10 cellular contexts compared by ENCODE assay signal in the genomic region with DNA sequence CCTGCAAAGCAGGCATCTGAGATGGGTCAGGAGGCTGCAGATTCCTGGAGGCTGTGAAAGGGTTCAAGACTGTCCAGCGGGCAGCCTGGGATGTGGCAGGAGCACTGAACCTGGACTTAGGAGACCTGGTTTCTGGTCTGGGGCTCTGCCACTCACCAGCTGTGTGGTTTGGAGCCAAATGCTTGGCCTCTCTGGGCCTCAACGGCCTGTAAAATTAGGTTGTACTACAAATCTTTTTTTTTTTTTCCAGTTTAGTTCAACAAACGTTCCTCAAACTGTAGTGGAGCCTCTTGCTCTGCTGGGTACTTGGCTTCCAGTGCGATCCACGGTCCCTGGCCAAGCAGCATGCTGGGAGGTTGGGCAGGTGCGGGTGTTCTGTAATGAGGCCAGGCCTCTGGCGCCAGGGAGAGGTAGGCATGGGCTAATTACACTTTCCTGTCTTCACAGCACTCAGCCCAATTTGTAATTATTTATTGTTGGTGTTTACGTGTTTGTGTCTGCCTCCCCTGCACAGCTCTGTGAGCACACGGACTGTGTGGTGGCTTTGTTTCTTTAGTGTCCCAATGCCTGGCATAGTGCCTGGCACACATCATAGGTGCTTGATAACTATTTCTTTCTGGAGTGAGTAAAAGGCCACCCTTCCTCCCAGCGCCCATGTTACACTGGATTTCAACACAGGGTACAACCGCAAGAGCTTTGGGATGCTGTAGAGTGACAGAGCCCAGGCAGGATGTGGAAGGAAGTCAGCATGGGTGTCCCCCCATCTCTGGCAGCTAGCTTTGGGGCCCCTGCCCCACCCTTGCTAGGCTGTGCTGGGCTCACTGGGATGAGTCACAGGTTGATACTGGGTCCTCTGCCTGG. TPM values are rescaled to one million over a fixed set of nuclear protein-coding genes. Genes with fewer than 3 reads are reported as not detected.
DNase-seq lines count a peak whose midpoint lies in the region; ATAC-seq and TF ChIP-seq lines count a peak whose summit lies in the region.
"Had no signal": no experiment of that assay in that cellular context is flagged by ENCODE, and none has a peak within 500 bp of the region (broad histone marks: within the 10 kb centered on the region; RNA-seq: fewer than 3 reads in every experiment).

No MANE protein-coding gene starts in this region.

- H3K27ac Mint-ChIP-seq in CD4-positive, CD25-positive, alpha-beta regulatory T cell, result no peak overlapping the region
- peak overlapping the region in 2 of 3 experiments; percentile 66 to 72 for H3K27ac Mint-ChIP-seq in nephron

- no peaks in the 10 kb centered on the region for H3K27me3 ChIP-seq in CD4-positive, CD25-positive, alpha-beta regulatory T cell (ENCODE audit: control insufficient read depth, insufficient read depth, low read length)
- no peaks in the 10 kb centered on the region for H3K27me3 ChIP-seq in body of pancreas

- no peaks in the 10 kb centered on the region for H3K9me3 ChIP-seq in CD4-positive, CD25-positive, alpha-beta regulatory T cell (ENCODE audit: control insufficient read depth in 2 of 2, low read length in 2 of 2)
- no peaks in the 10 kb centered on the region for H3K9me3 ChIP-seq in body of pancreas

- H3K36me3 Mint-ChIP-seq in CD4-positive, CD25-positive, alpha-beta regulatory T cell, result no peaks in the 10 kb centered on the region
- no peaks in the 10 kb centered on the region for H3K36me3 Mint-ChIP-seq in nephron (ENCODE audit: low read depth)
- H3K36me3 Mint-ChIP-seq: naive B cell had no signal

- peaks cover 12% of the 10 kb centered on the region for H3K27me3 Mint-ChIP-seq in CD4-positive, CD25-positive, alpha-beta regulatory T cell
- peaks cover 12% of the 10 kb centered on the region for H3K27me3 Mint-ChIP-seq in nephron (ENCODE audit: low read depth)

- H3K4me1 Mint-ChIP-seq in CD4-positive, CD25-positive, alpha-beta regulatory T cell, result peaks cover 0 to 6% (median 0%) of the 10 kb centered on the region in 4 donors
- H3K4me1 Mint-ChIP-seq in nephron, result peaks cover 79% of the 10 kb centered on the region

- ATAC-seq in CD4-positive, CD25-positive, alpha-beta regulatory T cell (ENCODE audit: low read depth in 2 of 2), result peak; percentile 16 to 18
- ATAC-seq in body of pancreas (peak; percentile 84), HG02938 (IDR thresholded peaks at IDR 0.05; ENCODE audit: unreplicated experiment) (no peak)

- 18 to 20% methylated on average over 9 to 11 of the region's 11 CpGs for WGBS in body of pancreas, 2 donors

- H3K9me3 Mint-ChIP-seq in CD4-positive, CD25-positive, alpha-beta regulatory T cell, result peaks cover 0 to 1% (median 0%) of the 10 kb centered on the region in 7 donors
- H3K9me3 Mint-ChIP-seq in nephron, result no peaks in the 10 kb centered on the region
- H3K9me3 Mint-ChIP-seq: naive B cell had no signal

- TF ChIP-seq POLR2A in body of pancreas (IDR thresholded peaks at IDR 0.05), result peak in 1 of 3 donors; percentile 15

- TF ChIP-seq CTCF in body of pancreas (IDR thresholded peaks at IDR 0.05), result peak in 1 of 7 experiments; percentile 2
- TF ChIP-seq CTCF in nephron (IDR thresholded peaks at IDR 0.05; ENCODE audit: unreplicated experiment in 3 of 3), result no peak

- intact Hi-C loops in body of pancreas (cut with DNase I), result no loop called here

- DNase-seq in CD4-positive, CD25-positive, alpha-beta regulatory T cell, result no peak
- DNase-seq in NCI-H2081 (lab: John Stamatoyannopoulos, UW) (peak; percentile 73 to 90), body of pancreas (peak; percentile 78 to 85 (median 84)), ureter (ENCODE audit: low spot score) (no peak), GM19238 (ENCODE audit: insufficient read length, low spot score) (no peak)
- no peak for DNase-seq in activated effector memory CD4-positive, alpha-beta T cell treated with anti-CD3 and anti-CD28 coated beads, Interleukin-2, amount 50 U/mL, for 16 hours
- DNase-seq: dermis blood vessel endothelial cell, naive B cell had no signal

- H3K36me3 ChIP-seq in CD4-positive, CD25-positive, alpha-beta regulatory T cell (ENCODE audit: control insufficient read depth, insufficient read depth, low read length), result no peaks in the 10 kb centered on the region
- H3K36me3 ChIP-seq in body of pancreas (replicated peaks in 1 of 2; ENCODE audit: insufficient read depth in 1 of 2, low read depth in 2 of 2), result no peaks in the 10 kb centered on the region

- no peak overlapping the region for H3K4me3 ChIP-seq in CD4-positive, CD25-positive, alpha-beta regulatory T cell (ENCODE audit: low read depth, low read length)
- no peak overlapping the region for H3K4me3 ChIP-seq in body of pancreas

- no peak overlapping the region for H3K4me3 Mint-ChIP-seq in CD4-positive, CD25-positive, alpha-beta regulatory T cell
- no peak overlapping the region for H3K4me3 Mint-ChIP-seq in nephron
- H3K4me3 Mint-ChIP-seq: naive B cell had no signal

- H3K4me1 ChIP-seq in CD4-positive, CD25-positive, alpha-beta regulatory T cell (ENCODE audit: control insufficient read depth, insufficient read depth, low read length, poor library complexity, severe bottlenecking), result no peaks in the 10 kb centered on the region
- peaks cover 47% of the 10 kb centered on the region for H3K4me1 ChIP-seq in body of pancreas

- H3K27ac ChIP-seq in CD4-positive, CD25-positive, alpha-beta regulatory T cell (ENCODE audit: insufficient read depth, low read length, poor library complexity, severe bottlenecking), result no peak overlapping the region
- H3K27ac ChIP-seq in body of pancreas, result peak overlapping the region; percentile 73 to 85 (median 80)

RNA-seq across cellular contexts. Expression of a gene that starts 5.8 kb away (rescaled TPM):
- not detected for total RNA-seq in CD4-positive, CD25-positive, alpha-beta regulatory T cell
- polyA plus RNA-seq in CD4-positive, CD25-positive, alpha-beta regulatory T cell, result not detected
- 10 to 100 TPM; 10.2 to 11.9 TPM for total RNA-seq in body of pancreas
- total RNA-seq in ureter, result 4.6 TPM

RNA-seq across cellular contexts. Expression of a gene that starts 35.4 kb away (rescaled TPM):
- not detected for total RNA-seq in CD4-positive, CD25-positive, alpha-beta regulatory T cell
- 1 to 10 TPM in 1 of 4 donors, under 1 TPM in 1, not detected in 2; 0.56 to 1.4 TPM for polyA plus RNA-seq in CD4-positive, CD25-positive, alpha-beta regulatory T cell
- 100 to 1,000 TPM in 1 of 2 donors, 10 to 100 TPM in 1; 69.2 to 196 TPM for total RNA-seq in body of pancreas
- 2,511 TPM for total RNA-seq in ureter

Comparison
In these comparisons a context has a peak if more than half of its experiments do, and no peak if none do; other contexts are left out.
1. DNase-seq: peak in NCI-H2081 (2 of 2) and body of pancreas (4 of 4); none in CD4-positive, CD25-positive, alpha-beta regulatory T cell (0 of 3), ureter (single experiment), activated effector memory CD4-positive, alpha-beta T cell treated with anti-CD3 and anti-CD28 coated beads, Interleukin-2, amount 50 U/mL, for 16 hours (single experiment) and GM19238 (single experiment).
2. H3K27ac Mint-ChIP-seq: peak in nephron (2 of 3); none in CD4-positive, CD25-positive, alpha-beta regulatory T cell (0 of 3).
3. RNA of a gene that starts 35.4 kb away (total RNA-seq): 2,511 TPM in ureter (single experiment) and 69.2 to 196 TPM in body of pancreas; not detected in CD4-positive, CD25-positive, alpha-beta regulatory T cell (single experiment); every median in the first group is over 10 times any median in the second.